In genomic region chr2:46569061-46569560, GRCh38 we compare ENCODE assay signal across 8 cellular contexts. TPM values are rescaled to one million over a fixed set of nuclear protein-coding genes. Genes with fewer than 3 reads are reported as not detected.
A peak's percentile ranks its signal among the peaks of the same experiment; 100 is the strongest.
DNase-seq lines count a peak whose midpoint lies in the region; ATAC-seq and TF ChIP-seq lines count a peak whose summit lies in the region.

No MANE protein-coding gene starts in this region.

- 26 to 46% (median 29%) methylated on average over 7 of the region's 7 CpGs for WGBS in psoas muscle, 3 donors

- ATAC-seq in GM19452 (IDR thresholded peaks at IDR 0.05; ENCODE audit: unreplicated experiment) (peak; percentile 80), HG03520 (IDR thresholded peaks at IDR 0.05; ENCODE audit: unreplicated experiment) (peak; percentile 73), psoas muscle (peak; percentile 36 to 67 (median 54))

- TF ChIP-seq CTCF in AG09319 (IDR thresholded peaks at IDR 0.05; ENCODE audit: low read depth, low read length) (no peak), colonic mucosa (IDR thresholded peaks at IDR 0.05) (no peak), psoas muscle (IDR thresholded peaks at IDR 0.05) (no peak)

- H3K27me3 ChIP-seq in colonic mucosa (no peaks in the 10 kb centered on the region), psoas muscle (ENCODE audit: insufficient read depth in 3 of 3, low read length in 2 of 3) (no peaks in the 10 kb centered on the region)

- no peak overlapping the region for H3K9ac ChIP-seq in colonic mucosa (ENCODE audit: low read depth in 2 of 2, low read length in 2 of 2)

- no peaks in the 10 kb centered on the region for H3K36me3 ChIP-seq in colonic mucosa
- H3K36me3 ChIP-seq in psoas muscle (ENCODE audit: insufficient read depth in 1 of 2, low read depth in 1 of 2), result peaks cover 0 to 4% of the 10 kb centered on the region in 2 donors

- H3K4me1 ChIP-seq in colonic mucosa (no peaks in the 10 kb centered on the region), psoas muscle (peaks cover 96% of the 10 kb centered on the region)

- no peaks in the 10 kb centered on the region for H3K9me3 ChIP-seq in colonic mucosa
- H3K9me3 ChIP-seq in psoas muscle, result no peaks in the 10 kb centered on the region

- H3K4me3 ChIP-seq in colonic mucosa (no peak overlapping the region), psoas muscle (peak overlapping the region; percentile 4)

- H3K27ac ChIP-seq in colonic mucosa (peak overlapping the region; percentile 44), psoas muscle (peak overlapping the region; percentile 80)

- intact Hi-C loops in colonic mucosa (cut with DNase I), result no loop called here
- intact Hi-C loops in psoas muscle (cut with DNase I), result no loop called here

- DNase-seq in AG09319 (ENCODE audit: extremely low read depth, low read depth), result peak; percentile 16
- no peak for DNase-seq in colonic mucosa
- no peak for DNase-seq in psoas muscle
- no peak for DNase-seq in retina
- DNase-seq in NCI-H1417 (lab: John Stamatoyannopoulos, UW), result no peak
- DNase-seq in stimulated activated CD4-positive, alpha-beta T cell treated with anti-CD3 and anti-CD28 coated beads, Interleukin-4, amount 100 ng/mL, for 4 hours, result no peak

RNA-seq across cellular contexts. Expression of gene ATP6V1E2, which starts 26.7 kb away (rescaled TPM):
- 1 to 10 TPM; 1.5 to 3.6 TPM for total RNA-seq in colonic mucosa
- total RNA-seq in psoas muscle, result 1 to 10 TPM; 5.1 to 7.6 (median 6.1) TPM
- 10 to 100 TPM in 1 of 3 donors, 1 to 10 TPM in 2; 2.4 to 11.4 (median 2.4) TPM for polyA plus RNA-seq in psoas muscle

RNA-seq across cellular contexts. Expression of gene RHOQ, which starts 26.8 kb away (rescaled TPM):
- total RNA-seq in colonic mucosa, result 10 to 100 TPM in 1 of 2 donors, 1 to 10 TPM in 1; 7.0 to 22.5 TPM
- 100 to 1,000 TPM; 129 to 204 (median 139) TPM for total RNA-seq in psoas muscle
- polyA plus RNA-seq in psoas muscle, result 100 to 1,000 TPM in 2 of 3 donors, 10 to 100 TPM in 1; 50.3 to 127 (median 110) TPM

RNA-seq across cellular contexts. Expression of gene PIGF, which starts 47.7 kb away (rescaled TPM):
- 10 to 100 TPM; 28.1 to 36.0 TPM for total RNA-seq in colonic mucosa
- 10 to 100 TPM in 2 of 4 donors, 1 to 10 TPM in 2; 7.8 to 13.0 (median 9.3) TPM for total RNA-seq in psoas muscle
- polyA plus RNA-seq in psoas muscle, result 10 to 100 TPM in 2 of 3 donors, 1 to 10 TPM in 1; 8.6 to 24.1 (median 11.1) TPM

RNA-seq across cellular contexts. Expression of gene CRIPT, which starts 47.9 kb away (rescaled TPM):
- total RNA-seq in colonic mucosa (10 to 100 TPM; 10.0 to 13.6 TPM), psoas muscle (10 to 100 TPM; 10.9 to 15.7 (median 14.4) TPM)
- 10 to 100 TPM in 2 of 3 donors, 1 to 10 TPM in 1; 5.7 to 21.4 (median 12.3) TPM for polyA plus RNA-seq in psoas muscle

Comparison
In these comparisons a context has a peak if more than half of its experiments do, and no peak if none do; other contexts are left out.
1. RNA of gene RHOQ, which starts 26.8 kb away (total RNA-seq): 129 to 204 TPM in psoas muscle; 7.0 to 22.5 TPM in colonic mucosa; every median in the first group is over 4 times any median in the second.
2. Peak in every context shown above with its lines, with median percentiles within 50 percentile points of each other: ATAC-seq.